Comparison of ENCODE assay signal across 29 cellular contexts in the genomic region with DNA sequence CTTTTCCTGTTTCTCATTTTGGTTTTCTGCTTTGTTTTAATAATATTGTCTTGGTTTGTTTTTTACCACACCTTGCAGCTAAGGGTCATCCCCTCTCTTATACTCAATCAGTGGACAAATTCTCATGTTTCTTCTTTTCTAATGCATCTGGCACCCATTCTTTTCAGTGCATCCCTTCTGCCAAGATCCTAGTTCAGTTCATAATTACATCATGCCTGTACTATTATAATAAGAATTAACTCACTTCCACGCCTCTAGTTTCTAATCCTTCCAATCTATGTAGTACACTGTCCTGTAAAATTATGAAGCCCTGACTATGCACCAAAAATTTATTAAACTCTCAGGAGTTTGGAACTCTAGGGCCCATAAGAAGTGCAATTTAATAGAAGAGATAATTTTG.
"Had no signal": no experiment of that assay in that cellular context is flagged by ENCODE, and none has a peak within 500 bp of the region (broad histone marks: within the 10 kb centered on the region; RNA-seq: fewer than 3 reads in every experiment).

No MANE protein-coding gene starts in this region.

- H3K4me3 ChIP-seq: ascending aorta, cardiac muscle cell had no signal

- ATAC-seq: activated CD4-positive, alpha-beta T cell treated with anti-CD3 and anti-CD28 coated beads for 36 hours; activated CD4-positive, CD25-positive, alpha-beta regulatory T cell treated with anti-CD3 and anti-CD28 coated beads, Interleukin-2, amount 50 U/mL, for 24 hours; activated CD8-positive, alpha-beta memory T cell treated with anti-CD3 and anti-CD28 coated beads, Interleukin-2, amount 10 ng/mL, durations not matched to agents 7 days and 5 days; activated CD8-positive, alpha-beta T cell treated with anti-CD3 and anti-CD28 coated beads, Interleukin-2, amount 10 ng/mL, durations not matched to agents 7 days and 5 days; activated naive CD8-positive, alpha-beta T cell treated with anti-CD3 and anti-CD28 coated beads, Interleukin-2, amount 50 U/mL, for 24 hours had no signal

- DNase-seq: activated B cell treated with CpG ODN at 0.5 μM for 24 hours; activated CD4-positive, alpha-beta memory T cell treated with anti-CD3 and anti-CD28 coated beads, Interleukin-2, amount 10 ng/mL, durations not matched to agents 7 days and 5 days; activated CD4-positive, alpha-beta T cell treated with anti-CD3 and anti-CD28 coated beads for 1 hour; activated CD4-positive, alpha-beta T cell treated with anti-CD3 and anti-CD28 coated beads for 36 hours; activated CD4-positive, alpha-beta T cell treated with anti-CD3 and anti-CD28 coated beads for 48 hours; activated CD4-positive, alpha-beta T cell treated with anti-CD3 and anti-CD28 coated beads, Interleukin-2, amount 10 ng/mL, durations not matched to agents 7 days and 5 days; activated CD4-positive, alpha-beta T cell treated with anti-CD3 and anti-CD28 coated beads, Interleukin-2, amount 50 U/mL, for 48 hours; activated CD8-positive, alpha-beta memory T cell treated with anti-CD3 and anti-CD28 coated beads for 24 hours; activated CD8-positive, alpha-beta memory T cell treated with anti-CD3 and anti-CD28 coated beads, Interleukin-2, amount 10 ng/mL, durations not matched to agents 7 days and 5 days; activated CD8-positive, alpha-beta memory T cell treated with anti-CD3 and anti-CD28 coated beads, Interleukin-2, amount 50 U/mL, for 48 hours; activated CD8-positive, alpha-beta T cell treated with anti-CD3 and anti-CD28 coated beads, Interleukin-2, amount 10 ng/mL, durations not matched to agents 7 days and 5 days; activated effector memory CD4-positive, alpha-beta T cell treated with Interleukin-2 at 50 U/mL for 16 hours; activated gamma-delta T cell; activated naive CD4-positive, alpha-beta T cell treated with anti-CD3 and anti-CD28 coated beads, Interleukin-2, amount 10 ng/mL, durations not matched to agents 7 days and 5 days; activated naive CD4-positive, alpha-beta T cell treated with Interleukin-2 at 50 U/mL for 16 hours; activated naive CD8-positive, alpha-beta T cell treated with anti-CD3 and anti-CD28 coated beads, Interleukin-2, amount 10 ng/mL, durations not matched to agents 7 days and 5 days; activated naive CD8-positive, alpha-beta T cell treated with anti-CD3 and anti-CD28 coated beads, Interleukin-2, amount 50 U/mL, for 24 hours; activated T-cell treated with anti-CD3 and anti-CD28 coated beads, Interleukin-2, amount 50 U/mL, for 24 hours; activated T-cell treated with anti-CD3 and anti-CD28 coated beads, Interleukin-2, amount 50 U/mL, for 48 hours; amygdala; anterior cingulate cortex; caudate nucleus; cerebellar nuclear complex; T-helper 1 cell; T-helper 2 cell; T-helper 9 cell had no signal
